11 cellular contexts compared by ENCODE assay signal in genomic region chr1:213110349-213111300, GRCh38. TPM values are rescaled to one million over a fixed set of nuclear protein-coding genes. Genes with fewer than 3 reads are reported as not detected.
DNase-seq lines count a peak whose midpoint lies in the region; ATAC-seq, FAIRE-seq and TF ChIP-seq lines count a peak whose summit lies in the region.
"Had no signal": no experiment of that assay in that cellular context is flagged by ENCODE, and none has a peak within 500 bp of the region (broad histone marks: within the 10 kb centered on the region; RNA-seq: fewer than 3 reads in every experiment).

No MANE protein-coding gene starts in this region.

- DNase-seq in myocyte (ENCODE audit: low read depth) = peak; percentile 8
- no peak for DNase-seq in H54 (ENCODE audit: insufficient read length, low spot score)
- DNase-seq: activated T-cell treated with anti-CD3 and anti-CD28 coated beads, Interleukin-2, amount 50 U/mL, for 48 hours; erythroblast; spleen; T-helper 9 cell had no signal

- no peak for TF ChIP-seq POLR2A in H54 (IDR thresholded peaks at IDR 0.05; ENCODE audit: low read depth, low read length)

- ATAC-seq in GM18907 (IDR thresholded peaks at IDR 0.05; ENCODE audit: unreplicated experiment) = peak; percentile 90
- ATAC-seq in GM21619 (IDR thresholded peaks at IDR 0.05; ENCODE audit: unreplicated experiment) = peak; percentile 88
- peak; percentile 84 for ATAC-seq in HG03457 (IDR thresholded peaks at IDR 0.05; ENCODE audit: unreplicated experiment)
- ATAC-seq in GM19467 (IDR thresholded peaks at IDR 0.05; ENCODE audit: unreplicated experiment) = no peak
- ATAC-seq in GM18861 (IDR thresholded peaks at IDR 0.05; ENCODE audit: unreplicated experiment) = no peak

- FAIRE-seq in H54 (lab: Jason Lieb, UNC) = no peak

RNA-seq across cellular contexts. Expression of gene RPS6KC1, which starts 59.6 kb away (rescaled TPM):
- total RNA-seq in myocyte = 28.6 and 36.6 TPM in 2 replicates
- 11.7 TPM for polyA plus RNA-seq in myocyte (2012)

Comparison
In these comparisons a context has a peak if more than half of its experiments do, and no peak if none do; other contexts are left out.
1. ATAC-seq: peak in GM18907 (single experiment), GM21619 (single experiment) and HG03457 (single experiment); none in GM19467 (single experiment) and GM18861 (single experiment).